ENCODE assay signal across 19 cellular contexts in the genomic region with DNA sequence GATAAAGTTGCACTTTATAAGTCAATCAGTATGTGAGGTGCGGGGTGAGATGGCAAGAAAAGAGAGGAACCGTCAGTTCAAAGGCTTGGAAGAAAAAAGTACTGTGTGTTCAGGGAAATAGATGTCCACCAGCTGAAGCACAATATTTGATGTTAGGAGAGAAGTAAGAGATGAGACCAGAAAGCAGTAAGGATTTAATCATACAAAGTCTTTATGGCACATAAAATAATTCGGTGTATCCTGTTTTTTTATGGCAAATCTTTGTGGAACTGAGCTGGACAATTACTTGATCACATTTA.
"Had no signal": no experiment of that assay in that cellular context is flagged by ENCODE, and none has a peak within 500 bp of the region (broad histone marks: within the 10 kb centered on the region; RNA-seq: fewer than 3 reads in every experiment).

No MANE protein-coding gene starts in this region.

- H3K36me3 Mint-ChIP-seq: activated CD4-positive, alpha-beta memory T cell treated with anti-CD3 and anti-CD28 coated beads for 36 hours; activated CD8-positive, alpha-beta memory T cell treated with anti-CD3 and anti-CD28 coated beads, Interleukin-2, amount 10 ng/mL, durations not matched to agents 7 days and 5 days; activated naive CD4-positive, alpha-beta T cell treated with anti-CD3 and anti-CD28 coated beads, Interleukin-2, amount 50 U/mL, for 24 hours; natural killer cell treated with Interleukin-12 subunit alpha and Interleukin-12 subunit beta and Interleukin-15 and Interleukin-18, amount 100 ng/mL, for 72 hours; type B pancreatic cell had no signal

- H3K27ac Mint-ChIP-seq: activated CD4-positive, alpha-beta memory T cell treated with anti-CD3 and anti-CD28 coated beads for 36 hours; activated CD8-positive, alpha-beta memory T cell treated with anti-CD3 and anti-CD28 coated beads, Interleukin-2, amount 10 ng/mL, durations not matched to agents 7 days and 5 days; activated naive CD4-positive, alpha-beta T cell treated with anti-CD3 and anti-CD28 coated beads, Interleukin-2, amount 50 U/mL, for 24 hours; activated T-helper 1 cell treated with anti-CD3 and anti-CD28 coated beads, Interleukin-12 subunit alpha, Interleukin-12 subunit beta, Interleukin-2, Interleukin-4 antibody, amounts not matched to agents 30 ng/mL and 10 ng/mL and 1 ng/mL, durations not matched to agents 14 hours and 24 hours and 36 hours; natural killer cell treated with Interleukin-12 subunit alpha and Interleukin-12 subunit beta and Interleukin-15 and Interleukin-18, amount 100 ng/mL, for 72 hours; type B pancreatic cell had no signal

- H3K27ac ChIP-seq: brain microvascular endothelial cell, heart right ventricle, ovary, prostate gland, thoracic aorta, vagina had no signal

- H3K36me3 ChIP-seq: brain microvascular endothelial cell, heart right ventricle, ovary, prostate gland, thoracic aorta, vagina had no signal

- H3K4me3 ChIP-seq: heart right ventricle, ovary, prostate gland, thoracic aorta, vagina had no signal

- H3K27me3 ChIP-seq: brain microvascular endothelial cell, ovary, vagina had no signal

- H3K4me3 Mint-ChIP-seq: activated CD4-positive, alpha-beta memory T cell treated with anti-CD3 and anti-CD28 coated beads for 36 hours; activated CD8-positive, alpha-beta memory T cell treated with anti-CD3 and anti-CD28 coated beads, Interleukin-2, amount 10 ng/mL, durations not matched to agents 7 days and 5 days; activated naive CD4-positive, alpha-beta T cell treated with anti-CD3 and anti-CD28 coated beads, Interleukin-2, amount 50 U/mL, for 24 hours; activated T-helper 1 cell treated with anti-CD3 and anti-CD28 coated beads, Interleukin-12 subunit alpha, Interleukin-12 subunit beta, Interleukin-2, Interleukin-4 antibody, amounts not matched to agents 30 ng/mL and 10 ng/mL and 1 ng/mL, durations not matched to agents 14 hours and 24 hours and 36 hours; natural killer cell treated with Interleukin-12 subunit alpha and Interleukin-12 subunit beta and Interleukin-15 and Interleukin-18, amount 100 ng/mL, for 72 hours; type B pancreatic cell had no signal

- H3K4me1 ChIP-seq: prostate gland, vagina had no signal

- H3K4me1 Mint-ChIP-seq: activated CD8-positive, alpha-beta memory T cell treated with anti-CD3 and anti-CD28 coated beads, Interleukin-2, amount 10 ng/mL, durations not matched to agents 7 days and 5 days; activated naive CD4-positive, alpha-beta T cell treated with anti-CD3 and anti-CD28 coated beads, Interleukin-2, amount 50 U/mL, for 24 hours had no signal

- H3K9me3 ChIP-seq: heart right ventricle, ovary, prostate gland, thoracic aorta, vagina had no signal

- DNase-seq: activated CD4-positive, CD25-positive, alpha-beta regulatory T cell; activated gamma-delta T cell; aorta; caudate nucleus; effector CD8-positive, alpha-beta T cell; foreskin fibroblast; ovary; stimulated activated naive CD4-positive, alpha-beta T cell treated with Interleukin-2 at 50 U/mL for 16 hours had no signal

- H3K9me3 Mint-ChIP-seq: activated CD4-positive, alpha-beta memory T cell treated with anti-CD3 and anti-CD28 coated beads for 36 hours; activated naive CD4-positive, alpha-beta T cell treated with anti-CD3 and anti-CD28 coated beads, Interleukin-2, amount 50 U/mL, for 24 hours; activated T-helper 1 cell treated with anti-CD3 and anti-CD28 coated beads, Interleukin-12 subunit alpha, Interleukin-12 subunit beta, Interleukin-2, Interleukin-4 antibody, amounts not matched to agents 30 ng/mL and 10 ng/mL and 1 ng/mL, durations not matched to agents 14 hours and 24 hours and 36 hours; type B pancreatic cell had no signal
